ENCODE assay signal across 8 cellular contexts in genomic region chr1:179079113-179079761, GRCh38. TPM values are rescaled to one million over a fixed set of nuclear protein-coding genes. Genes with fewer than 3 reads are reported as not detected.
A peak's percentile ranks its signal among the peaks of the same experiment; 100 is the strongest.
DNase-seq lines count a peak whose midpoint lies in the region; ATAC-seq and TF ChIP-seq lines count a peak whose summit lies in the region.

No MANE protein-coding gene starts in this region.

- H3K36me3 Mint-ChIP-seq in activated CD4-positive, alpha-beta T cell treated with anti-CD3 and anti-CD28 coated beads for 36 hours (ENCODE audit: low read depth) = peaks cover 4% of the 10 kb centered on the region

- CTCF ChIA-PET in activated CD4-positive, alpha-beta T cell treated with anti-CD3 and anti-CD28 coated beads for 36 hours (lab: Charles Lee) = interaction anchor here (0.5 to 3.6 kb wide), 20 partner anchors 10 to 736 kb away, joined by 3 to 28 read pairs (median 3); partner anchors contain the start of gene SOAT1
- CTCF ChIA-PET in OCI-LY7 (lab: Charles Lee; ENCODE audit: unreplicated experiment) = interaction anchor here (0.6 to 0.8 kb wide), 2 partner anchors 129 to 286 kb away, joined by 3 read pairs; partner anchors contain the start of gene AXDND1

- peak; percentile 37 for ATAC-seq in activated CD4-positive, alpha-beta T cell treated with anti-CD3 and anti-CD28 coated beads for 36 hours
- peak; percentile 26 for ATAC-seq in foreskin keratinocyte
- ATAC-seq in GM21367 (IDR thresholded peaks at IDR 0.05; ENCODE audit: unreplicated experiment) = no peak

- BruUV-seq in OCI-LY7 (replicated peaks; lab: Mats Ljungman, UMichigan) = no TSS peak

- no peak overlapping the region for H3K4me3 Mint-ChIP-seq in activated CD4-positive, alpha-beta T cell treated with anti-CD3 and anti-CD28 coated beads for 36 hours

- H3K27ac Mint-ChIP-seq in activated CD4-positive, alpha-beta T cell treated with anti-CD3 and anti-CD28 coated beads for 36 hours = no peak overlapping the region

- intact Hi-C loops in activated CD4-positive, alpha-beta T cell treated with anti-CD3 and anti-CD28 coated beads for 36 hours (cut with DNase I, micrococcal nuclease) = loop anchor here (1.0 to 2.0 kb wide), 5 partner anchors 42 to 730 kb away; partner anchors contain the start of gene SOAT1 (in 1 of the 2)
- intact Hi-C loops in OCI-LY7 (cut with micrococcal nuclease; ENCODE audit: unreplicated experiment) = loop anchor here (1.0 to 2.0 kb wide), 2 partner anchors 114 to 290 kb away; no protein-coding TSS in a partner anchor

- peaks cover 22% of the 10 kb centered on the region for H3K4me1 Mint-ChIP-seq in activated CD4-positive, alpha-beta T cell treated with anti-CD3 and anti-CD28 coated beads for 36 hours

- H2AFZ ChIP-seq in OCI-LY7 (ENCODE audit: low read length) (no peak overlapping the region), osteoblast (ENCODE audit: low read length) (no peak overlapping the region)

- H3K9me3 ChIP-seq in OCI-LY7 (ENCODE audit: low read length) = no peaks in the 10 kb centered on the region
- no peaks in the 10 kb centered on the region for H3K9me3 ChIP-seq in osteoblast (ENCODE audit: low read depth, low read length)

- H3K9me3 Mint-ChIP-seq in activated CD4-positive, alpha-beta T cell treated with anti-CD3 and anti-CD28 coated beads for 36 hours (ENCODE audit: low read depth) = no peaks in the 10 kb centered on the region

- H3K36me3 ChIP-seq in OCI-LY7 (ENCODE audit: insufficient read depth, low read length) (peaks cover 6% of the 10 kb centered on the region; the same call in 1 of the 2 replicates), osteoblast (ENCODE audit: insufficient read depth, low read length) (no peaks in the 10 kb centered on the region)

- H3K4me2 ChIP-seq in OCI-LY7 (ENCODE audit: low read length) (no peak overlapping the region), osteoblast (ENCODE audit: insufficient read depth, low read length) (no peak overlapping the region)

- POLR2A ChIA-PET in activated CD4-positive, alpha-beta T cell treated with anti-CD3 and anti-CD28 coated beads for 36 hours (lab: Charles Lee) = interaction anchor here (0.6 kb wide), 1 partner anchor 110 kb away, joined by 4 read pairs; no protein-coding TSS in a partner anchor
- POLR2A ChIA-PET in OCI-LY7 (lab: Charles Lee) = interaction anchor here (0.8 to 5.4 kb wide), 7 partner anchors 9 to 286 kb away, joined by 3 to 27 read pairs (median 4); partner anchors contain the start of gene AXDND1

- TF ChIP-seq CTCF in OCI-LY7 (conservative IDR thresholded peaks at IDR 0.05; ENCODE audit: low read length) (peak; percentile 83), foreskin keratinocyte (conservative IDR thresholded peaks at IDR 0.05) (peak; percentile 83), osteoblast (IDR thresholded peaks at IDR 0.05; ENCODE audit: extremely low read depth, low read depth, low read length) (peak; percentile 70)

- H3K9me2 ChIP-seq in OCI-LY7 (ENCODE audit: insufficient read depth, low read length) = no peaks in the 10 kb centered on the region

- H3K27me3 ChIP-seq in foreskin keratinocyte (no peaks in the 10 kb centered on the region), osteoblast (ENCODE audit: insufficient read depth, low read length) (no peaks in the 10 kb centered on the region)

- no peak overlapping the region for H3K27ac ChIP-seq in OCI-LY7 (ENCODE audit: low read depth, low read length, poor library complexity, severe bottlenecking)
- H3K27ac ChIP-seq in foreskin keratinocyte = no peak overlapping the region
- H3K27ac ChIP-seq in osteoblast (ENCODE audit: low read depth, low read length) = no peak overlapping the region

- peaks cover 28% of the 10 kb centered on the region for H3K4me1 ChIP-seq in OCI-LY7 (ENCODE audit: insufficient read depth, low read length, poor library complexity, severe bottlenecking)
- no peaks in the 10 kb centered on the region for H3K4me1 ChIP-seq in foreskin keratinocyte
- peaks cover 24% of the 10 kb centered on the region for H3K4me1 ChIP-seq in osteoblast (ENCODE audit: insufficient read depth, low read length)

- H3K79me2 ChIP-seq in OCI-LY7 (ENCODE audit: insufficient read depth, low read depth, low read length) (peaks cover 19% of the 10 kb centered on the region), osteoblast (ENCODE audit: insufficient read depth, low read length) (peaks cover 16% of the 10 kb centered on the region)

- H3K27me3 Mint-ChIP-seq in activated CD4-positive, alpha-beta T cell treated with anti-CD3 and anti-CD28 coated beads for 36 hours = no peaks in the 10 kb centered on the region

- H4K20me1 ChIP-seq in OCI-LY7 (ENCODE audit: insufficient read depth, low read length) (no peaks in the 10 kb centered on the region), osteoblast (ENCODE audit: insufficient read depth, low read length) (no peaks in the 10 kb centered on the region)

- H3K4me3 ChIP-seq in OCI-LY7 (ENCODE audit: low read depth, low read length, poor library complexity, severe bottlenecking) = no peak overlapping the region
- H3K4me3 ChIP-seq in osteoblast (ENCODE audit: insufficient read depth, low read length) = no peak overlapping the region

- DNase-seq in activated CD4-positive, alpha-beta T cell treated with anti-CD3 and anti-CD28 coated beads for 36 hours = peak; percentile 65
- no peak for DNase-seq in activated CD4-positive, alpha-beta T cell treated with anti-CD3 and anti-CD28 coated beads for 1 hour
- peak; percentile 79 for DNase-seq in LHCN-M2 (ENCODE audit: low read depth)
- peak; percentile 83 for DNase-seq in OCI-LY7 (ENCODE audit: low spot score)
- peak; percentile 16 for DNase-seq in activated T-helper 1 cell treated with Interleukin-2 at 50 U/mL for 16 hours (ENCODE audit: low read depth)
- peak; percentile 18 to 52 for DNase-seq in foreskin keratinocyte
- peak; percentile 93 for DNase-seq in osteoblast (ENCODE audit: insufficient read length, low spot score, missing footprints)

RNA-seq across cellular contexts. Expression of gene TOR3A, which starts 2.6 kb away (rescaled TPM):
- total RNA-seq in activated CD4-positive, alpha-beta T cell treated with anti-CD3 and anti-CD28 coated beads for 36 hours = 10 to 100 TPM; 29.4 TPM
- total RNA-seq in LHCN-M2 (2014; rRNA removed) = 47.1 and 54.6 TPM in 2 replicates
- polyA plus RNA-seq in LHCN-M2 (2012) = 15.5 TPM
- 32.9 and 49.0 TPM in 2 replicates for total RNA-seq in OCI-LY7 (2014; rRNA removed; shearing (Covaris generic))
- total RNA-seq in OCI-LY7 (2022) = 66.7 and 67.4 TPM in 2 replicates
- total RNA-seq in foreskin keratinocyte = 31.2 and 32.1 TPM in 2 replicates
- 31.1 and 35.8 TPM in 2 replicates for polyA plus RNA-seq in foreskin keratinocyte
- total RNA-seq in osteoblast = 34.2 and 44.2 TPM in 2 replicates

RNA-seq across cellular contexts. Expression of gene FAM20B, which starts 53.5 kb away (rescaled TPM):
- 10 to 100 TPM; 21.7 to 35.8 TPM for total RNA-seq in activated CD4-positive, alpha-beta T cell treated with anti-CD3 and anti-CD28 coated beads for 36 hours
- total RNA-seq in LHCN-M2 (2014; rRNA removed) = 34.8 and 37.0 TPM in 2 replicates
- 13.7 TPM for polyA plus RNA-seq in LHCN-M2 (2012)
- 16.6 and 17.1 TPM in 2 replicates for total RNA-seq in OCI-LY7 (2014; rRNA removed; shearing (Covaris generic))
- total RNA-seq in OCI-LY7 (2022) = 36.5 and 37.7 TPM in 2 replicates
- total RNA-seq in foreskin keratinocyte = 28.9 and 29.1 TPM in 2 replicates
- polyA plus RNA-seq in foreskin keratinocyte = 7.7 and 9.1 TPM in 2 replicates
- 43.1 and 43.9 TPM in 2 replicates for total RNA-seq in osteoblast
